In genomic region chr18:3014501-3015202, GRCh38 we compare ENCODE assay signal across 8 cellular contexts. TPM values are rescaled to one million over a fixed set of nuclear protein-coding genes. Genes with fewer than 3 reads are reported as not detected.
DNase-seq lines count a peak whose midpoint lies in the region; ATAC-seq and TF ChIP-seq lines count a peak whose summit lies in the region.

No MANE protein-coding gene starts in this region.

- H3K9ac ChIP-seq in BLaER1 treated with 17β-estradiol and CSF1 and Interleukin-3, amounts not matched to agents 10 nM and 100 nM = peak overlapping the region; percentile 71 to 98 (median 76)
- H3K9ac ChIP-seq in mammary epithelial cell (ENCODE audit: insufficient read depth, low read length) = no peak overlapping the region

- CTCF ChIA-PET in mammary epithelial cell (lab: Charles Lee; ENCODE audit: low non-redundant PET) = interaction anchor here (0.9 kb wide), 1 partner anchor 49 kb away, joined by 4 read pairs; no protein-coding TSS in a partner anchor
- CTCF ChIA-PET in naive thymus-derived CD4-positive, alpha-beta T cell (lab: Charles Lee) = interaction anchor here (0.6 to 1.6 kb wide), 8 partner anchors 17 to 133 kb away, joined by 3 to 14 read pairs (median 4); no protein-coding TSS in a partner anchor

- in situ Hi-C loops in mammary epithelial cell (cut with MboI; ENCODE audit: low sequenced_read_pairs in 2 of 2) = no loop called here

- DNase-seq in Kasumi-1 (lab: John Stamatoyannopoulos, UW) (peak; percentile 45 to 58), mammary epithelial cell (no peak), RKO (ENCODE audit: low spot score) (no peak)
- no peak for DNase-seq in naive thymus-derived CD4-positive, alpha-beta T cell

- dilution Hi-C loops in mammary epithelial cell (cut with HindIII; ENCODE audit: low sequenced_read_pairs) = no loop called here

- H4K20me1 ChIP-seq in BLaER1 treated with 17β-estradiol and CSF1 and Interleukin-3, amounts not matched to agents 10 nM and 100 nM = peaks cover 6 to 25% (median 23%) of the 10 kb centered on the region in 11 experiments; a peak in 16 of 22 replicates
- H4K20me1 ChIP-seq in mammary epithelial cell (ENCODE audit: insufficient read depth, low read length) = no peaks in the 10 kb centered on the region

- H3K27me3 ChIP-seq in BLaER1 treated with 17β-estradiol and CSF1 and Interleukin-3, amounts not matched to agents 10 nM and 100 nM = no peaks in the 10 kb centered on the region
- no peaks in the 10 kb centered on the region for H3K27me3 ChIP-seq in mammary epithelial cell (ENCODE audit: insufficient read depth, low read length)
- no peaks in the 10 kb centered on the region for H3K27me3 ChIP-seq in naive thymus-derived CD4-positive, alpha-beta T cell (ENCODE audit: control insufficient read depth in 2 of 2, insufficient read depth in 2 of 2, low read length in 2 of 2)

- H3K4me3 ChIP-seq in BLaER1 treated with 17β-estradiol and CSF1 and Interleukin-3, amounts not matched to agents 10 nM and 100 nM = peak overlapping the region in 8 of 10 experiments; percentile 35 to 93 (median 48); a peak in 14 of 20 replicates
- H3K4me3 ChIP-seq in mammary epithelial cell (replicated peaks in 1 of 3; ENCODE audit: insufficient read depth in 1 of 3, low read depth in 2 of 3, low read length in 3 of 3) = no peak overlapping the region
- no peak overlapping the region for H3K4me3 ChIP-seq in naive thymus-derived CD4-positive, alpha-beta T cell (ENCODE audit: low read length)

- WGBS in mammary epithelial cell (ENCODE audit: low coverage, missing lambda C conversion rate) = 75% methylated on average over 7 of the region's 7 CpGs

- H3K9me3 ChIP-seq in BLaER1 treated with 17β-estradiol and CSF1 and Interleukin-3, amounts not matched to agents 10 nM and 100 nM (replicated peaks in 1 of 11) = no peaks in the 10 kb centered on the region
- no peaks in the 10 kb centered on the region for H3K9me3 ChIP-seq in mammary epithelial cell (replicated peaks; ENCODE audit: insufficient read depth, low read length)
- no peaks in the 10 kb centered on the region for H3K9me3 ChIP-seq in naive thymus-derived CD4-positive, alpha-beta T cell (ENCODE audit: control insufficient read depth in 2 of 3, low read length in 3 of 3)

- H3K36me3 Mint-ChIP-seq in naive thymus-derived CD4-positive, alpha-beta T cell = peaks cover 0 to 25% (median 7%) of the 10 kb centered on the region in 5 donors

- H3K27me3 Mint-ChIP-seq in naive thymus-derived CD4-positive, alpha-beta T cell = no peaks in the 10 kb centered on the region

- no TSS peak for BruUV-seq in mammary epithelial cell (replicated peaks; lab: Mats Ljungman, UMichigan)

- intact Hi-C loops in mammary epithelial cell (cut with micrococcal nuclease) = loop anchor here (5.0 kb wide), 1 partner anchor 233 kb away; the partner anchor contains the start of gene MYL12A
- intact Hi-C loops in naive thymus-derived CD4-positive, alpha-beta T cell (cut with micrococcal nuclease) = loop anchor here (5.0 kb wide), 2 partner anchors 113 to 248 kb away; partner anchors contain the start of gene MYL12B (in 1 of the 2)

- peaks cover 51 to 69% (median 64%) of the 10 kb centered on the region in 7 donors for H3K4me1 Mint-ChIP-seq in naive thymus-derived CD4-positive, alpha-beta T cell

- peak overlapping the region; percentile 25 to 78 (median 61) for H3K4me3 Mint-ChIP-seq in naive thymus-derived CD4-positive, alpha-beta T cell

- H3K79me2 ChIP-seq in mammary epithelial cell (ENCODE audit: insufficient read depth, low read length) = peaks cover 13% of the 10 kb centered on the region

- peaks cover 12 to 22% (median 20%) of the 10 kb centered on the region in 11 experiments; a peak in 19 of 22 replicates for H3K36me3 ChIP-seq in BLaER1 treated with 17β-estradiol and CSF1 and Interleukin-3, amounts not matched to agents 10 nM and 100 nM
- H3K36me3 ChIP-seq in mammary epithelial cell (ENCODE audit: insufficient read depth, low read length) = no peaks in the 10 kb centered on the region
- no peaks in the 10 kb centered on the region for H3K36me3 ChIP-seq in naive thymus-derived CD4-positive, alpha-beta T cell (ENCODE audit: control insufficient read depth in 2 of 3, insufficient read depth in 3 of 3, low read length in 3 of 3)

- peaks cover 80 to 88% (median 85%) of the 10 kb centered on the region in 10 experiments for H3K4me1 ChIP-seq in BLaER1 treated with 17β-estradiol and CSF1 and Interleukin-3, amounts not matched to agents 10 nM and 100 nM
- peaks cover 18% of the 10 kb centered on the region for H3K4me1 ChIP-seq in mammary epithelial cell (ENCODE audit: insufficient read depth, low read length)
- peaks cover 8 to 61% of the 10 kb centered on the region in 2 donors for H3K4me1 ChIP-seq in naive thymus-derived CD4-positive, alpha-beta T cell (ENCODE audit: control insufficient read depth in 2 of 2, insufficient read depth in 2 of 2, low read length in 2 of 2)

- H3K27ac ChIP-seq in BLaER1 treated with 17β-estradiol and CSF1 and Interleukin-3, amounts not matched to agents 10 nM and 100 nM = peak overlapping the region; percentile 73 to 97 (median 92); a peak in 21 of 22 replicates
- peak overlapping the region; percentile 5 for H3K27ac ChIP-seq in mammary epithelial cell (ENCODE audit: insufficient read depth, low read depth, low read length)
- peak overlapping the region; percentile 24 for H3K27ac ChIP-seq in naive thymus-derived CD4-positive, alpha-beta T cell (ENCODE audit: low read depth, low read length)

- peak overlapping the region; percentile 47 to 95 (median 83) for H3K27ac Mint-ChIP-seq in naive thymus-derived CD4-positive, alpha-beta T cell

- no peak for TF ChIP-seq CTCF in mammary epithelial cell (conservative IDR thresholded peaks at IDR 0.05 in 1 of 2, IDR thresholded peaks at IDR 0.05 in 1 of 2; ENCODE audit: extremely low read depth in 1 of 2, insufficient read depth in 1 of 2, low read depth in 1 of 2, low read length in 2 of 2)

- H3K9me3 Mint-ChIP-seq in naive thymus-derived CD4-positive, alpha-beta T cell = peaks cover 0 to 4% (median 0%) of the 10 kb centered on the region in 11 donors

- POLR2A ChIA-PET in naive thymus-derived CD4-positive, alpha-beta T cell (lab: Charles Lee) = interaction anchor here (0.7 to 6.5 kb wide), 9 partner anchors 13 to 434 kb away, joined by 3 to 72 read pairs (median 5); no protein-coding TSS in a partner anchor

- H3K4me2 ChIP-seq in BLaER1 treated with 17β-estradiol and CSF1 and Interleukin-3, amounts not matched to agents 10 nM and 100 nM = peak overlapping the region; percentile 90 to 98 (median 95)
- peak overlapping the region; percentile 13 for H3K4me2 ChIP-seq in mammary epithelial cell (ENCODE audit: insufficient read depth, low read depth, low read length)

- no peak for ATAC-seq in naive thymus-derived CD4-positive, alpha-beta T cell
- ATAC-seq in HG03354 (IDR thresholded peaks at IDR 0.05; ENCODE audit: poor library complexity, severe bottlenecking, unreplicated experiment) (no peak), HG02642 (IDR thresholded peaks at IDR 0.05; ENCODE audit: poor library complexity, unreplicated experiment) (no peak), HG03521 (IDR thresholded peaks at IDR 0.05; ENCODE audit: unreplicated experiment) (no peak)

- H2AFZ ChIP-seq in mammary epithelial cell (ENCODE audit: low read depth, low read length) = peak overlapping the region; percentile 36

RNA-seq across cellular contexts. Expression of gene LPIN2, which starts 1.7 kb away (rescaled TPM):
- 10 to 100 TPM in 1 of 2 donors, 1 to 10 TPM in 1; 9.9 to 20.3 TPM for total RNA-seq in mammary epithelial cell
- polyA plus RNA-seq in mammary epithelial cell = 6.4 TPM
- 5.6 TPM for polyA minus RNA-seq in mammary epithelial cell
- 100 to 1,000 TPM in 1 of 5 experiments, 10 to 100 TPM in 4; 58.8 to 133 (median 73.6) TPM for total RNA-seq in naive thymus-derived CD4-positive, alpha-beta T cell
- polyA plus RNA-seq in naive thymus-derived CD4-positive, alpha-beta T cell = 10 to 100 TPM; 63.7 to 73.1 TPM

Comparison
In these comparisons a context has a peak if more than half of its experiments do, and no peak if none do; other contexts are left out.
1. H3K27ac ChIP-seq: peak in every context shown above with its lines; median percentile 92 in BLaER1 treated with 17β-estradiol and CSF1 and Interleukin-3, amounts not matched to agents 10 nM and 100 nM; 24 in naive thymus-derived CD4-positive, alpha-beta T cell; 5 in mammary epithelial cell.
2. H3K4me3 ChIP-seq: peak in BLaER1 treated with 17β-estradiol and CSF1 and Interleukin-3, amounts not matched to agents 10 nM and 100 nM (8 of 10); none in mammary epithelial cell (0 of 3) and naive thymus-derived CD4-positive, alpha-beta T cell (single experiment).
3. DNase-seq: peak in Kasumi-1 (2 of 2); none in mammary epithelial cell (single experiment), naive thymus-derived CD4-positive, alpha-beta T cell (0 of 9) and RKO (single experiment).